18 cellular contexts compared by ENCODE assay signal in genomic region chr14:56181666-56182065, GRCh38.
DNase-seq lines count a peak whose midpoint lies in the region; FAIRE-seq and TF ChIP-seq lines count a peak whose summit lies in the region.
"Had no signal": no experiment of that assay in that cellular context is flagged by ENCODE, and none has a peak within 500 bp of the region (broad histone marks: within the 10 kb centered on the region; RNA-seq: fewer than 3 reads in every experiment).

No MANE protein-coding gene starts in this region.

- TF ChIP-seq POLR2A in stomach (IDR thresholded peaks at IDR 0.05) (no peak), transverse colon (IDR thresholded peaks at IDR 0.05) (no peak)

- no peak overlapping the region for H3K4me3 ChIP-seq in bronchial epithelial cell (ENCODE audit: low read depth, low read length)
- no peak overlapping the region for H3K4me3 ChIP-seq in stomach
- no peak overlapping the region for H3K4me3 ChIP-seq in transverse colon
- H3K4me3 ChIP-seq: GM23338, K562 had no signal

- no peaks in the 10 kb centered on the region for H3K27me3 ChIP-seq in bronchial epithelial cell (ENCODE audit: control insufficient read depth, insufficient read depth, low read length)
- no peaks in the 10 kb centered on the region for H3K27me3 ChIP-seq in stomach
- H3K27me3 ChIP-seq in transverse colon: no peaks in the 10 kb centered on the region
- H3K27me3 ChIP-seq: foreskin keratinocyte had no signal

- in situ Hi-C loops in transverse colon (cut with MboI; ENCODE audit: low pct_ligation_motif_present in 1 of 4, low pct_unique_long_range_greater_than_20kb in 1 of 4, low sequenced_read_pairs in 3 of 4): no loop called here

- TF ChIP-seq CTCF in bronchial epithelial cell (IDR thresholded peaks at IDR 0.05; ENCODE audit: insufficient read depth, low read length, severe bottlenecking) (no peak), stomach (IDR thresholded peaks at IDR 0.05) (no peak), transverse colon (IDR thresholded peaks at IDR 0.05) (no peak)

- no peak for FAIRE-seq in bronchial epithelial cell (lab: Jason Lieb, UNC)
- FAIRE-seq: K562 had no signal

- peak; percentile 68 for DNase-seq in NCI-H2107 (lab: John Stamatoyannopoulos, UW)
- DNase-seq in bronchial epithelial cell (ENCODE audit: low read depth): peak; percentile 76
- DNase-seq in stomach: peak; percentile 87
- DNase-seq in transverse colon: no peak
- no peak for DNase-seq in activated naive CD4-positive, alpha-beta T cell (lab: John Stamatoyannopoulos, UW)
- DNase-seq in GDM1 (lab: John Stamatoyannopoulos, UW): no peak
- DNase-seq: activated CD4-positive, alpha-beta memory T cell treated with anti-CD3 and anti-CD28 coated beads for 36 hours; CD4-positive, CD25-positive, alpha-beta regulatory T cell; endodermal cell; foreskin keratinocyte; immature natural killer cell; NCI-H446 treated with DMSO at 0.1 percent for 48 hours; RPMI8226; stimulated activated CD4-positive, alpha-beta T cell treated with anti-CD3 and anti-CD28 coated beads, Interleukin-2, amount 100 ng/mL, for 48 hours; T-helper 9 cell had no signal

- WGBS in stomach, 5 donors: 17 to 46% (median 22%) methylated on average over 2 of the region's 2 CpGs
- WGBS in transverse colon (ENCODE audit: low coverage in 1 of 2), 2 donors: 48 to 80% methylated on average over 1 to 2 of the region's 2 CpGs

- TF ChIP-seq EP300 in stomach (IDR thresholded peaks at IDR 0.05): no peak
- TF ChIP-seq EP300 in transverse colon (IDR thresholded peaks at IDR 0.05; ENCODE audit: low read depth): no peak

- H3K9me3 ChIP-seq in KOPT-K1 (ENCODE audit: insufficient read depth, low read length, poor library complexity, severe bottlenecking) (peaks cover 4% of the 10 kb centered on the region), stomach (no peaks in the 10 kb centered on the region), transverse colon (no peaks in the 10 kb centered on the region)

- H3K36me3 ChIP-seq in KOPT-K1 (ENCODE audit: insufficient read depth, low read length): peaks cover 33% of the 10 kb centered on the region
- H3K36me3 ChIP-seq in bronchial epithelial cell (ENCODE audit: control insufficient read depth, insufficient read depth, low read length): no peaks in the 10 kb centered on the region
- H3K36me3 ChIP-seq in stomach: peaks cover 0 to 5% (median 2%) of the 10 kb centered on the region in 4 donors
- H3K36me3 ChIP-seq in transverse colon: no peaks in the 10 kb centered on the region

- intact Hi-C loops in stomach (cut with DNase I; ENCODE audit: low total_unique reads): no loop called here
- intact Hi-C loops in transverse colon (cut with DNase I; ENCODE audit: low total_unique reads): no loop called here

- H3K4me1 ChIP-seq in stomach: peaks cover 9 to 38% (median 24%) of the 10 kb centered on the region in 4 donors
- peaks cover 0 to 9% (median 1%) of the 10 kb centered on the region in 4 donors for H3K4me1 ChIP-seq in transverse colon
- H3K4me1 ChIP-seq: foreskin keratinocyte had no signal

- H3K27ac ChIP-seq in KOPT-K1 (ENCODE audit: low read depth, low read length, poor library complexity, severe bottlenecking) (peak overlapping the region; percentile 22), stomach (peak overlapping the region; percentile 47 to 77 (median 52)), transverse colon (no peak overlapping the region)
- H3K27ac ChIP-seq: foreskin keratinocyte had no signal

Comparison
In these comparisons a context has a peak if more than half of its experiments do, and no peak if none do; other contexts are left out.
1. H3K27ac ChIP-seq: peak in KOPT-K1 (single experiment) and stomach (5 of 5); none in transverse colon (0 of 4).
2. DNase-seq: peak in NCI-H2107 (single experiment), bronchial epithelial cell (single experiment) and stomach (single experiment); none in transverse colon (single experiment), activated naive CD4-positive, alpha-beta T cell (0 of 4) and GDM1 (single experiment).